18 cellular contexts compared by ENCODE assay signal in the genomic region with DNA sequence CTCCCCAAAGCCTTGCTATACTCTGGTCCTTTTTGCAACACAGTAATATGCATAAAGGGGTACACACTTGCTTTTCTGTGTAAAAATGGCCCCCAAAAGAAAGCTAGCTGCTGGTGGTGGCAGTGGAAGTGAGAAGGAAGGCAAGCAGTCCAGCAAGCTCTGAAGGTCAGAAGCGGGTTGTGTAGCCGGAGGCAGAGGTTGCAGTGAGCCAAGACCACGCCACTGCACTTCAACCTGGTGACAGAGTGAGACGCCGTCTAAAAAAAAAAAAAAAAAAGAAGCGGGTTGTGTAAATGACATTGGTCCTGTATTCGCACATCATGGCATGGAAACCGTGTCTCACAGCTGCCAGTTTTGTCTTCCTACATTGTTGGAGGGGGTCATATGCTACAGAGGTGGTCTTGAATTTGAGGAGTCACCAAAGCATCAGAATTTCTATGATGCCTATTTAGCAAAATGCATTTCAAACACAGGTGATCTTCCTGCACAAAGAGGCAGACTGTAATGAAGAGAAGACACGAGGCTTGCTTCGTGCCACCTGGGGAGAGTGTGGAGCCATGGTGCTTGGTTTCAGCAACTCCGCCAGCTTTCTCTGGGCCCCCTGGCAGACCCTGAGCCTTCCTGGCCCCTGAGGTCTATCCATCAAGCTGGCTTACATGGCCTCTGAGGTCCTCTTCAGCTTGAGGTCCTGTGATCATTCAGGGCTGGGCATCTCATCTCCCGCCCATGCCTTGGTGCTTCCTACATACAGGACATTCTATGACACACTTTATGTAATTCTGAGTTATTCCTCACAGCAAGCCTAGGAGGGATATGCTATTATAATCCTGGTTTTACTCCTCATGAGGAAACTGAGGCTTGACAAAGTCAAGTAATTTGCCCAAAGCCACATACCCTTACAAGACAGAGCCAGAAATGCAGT.
DNase-seq lines count a peak whose midpoint lies in the region; ATAC-seq, FAIRE-seq and TF ChIP-seq lines count a peak whose summit lies in the region.
"Had no signal": no experiment of that assay in that cellular context is flagged by ENCODE, and none has a peak within 500 bp of the region (broad histone marks: within the 10 kb centered on the region; RNA-seq: fewer than 3 reads in every experiment).

No MANE protein-coding gene starts in this region.

- dilution Hi-C loops in keratinocyte (cut with MboI; ENCODE audit: extremely low pct_ligation_motif_present, low sequenced_read_pairs) = no loop called here

- DNase-seq in D341Med (ENCODE audit: low spot score) = peak; percentile 22
- no peak for DNase-seq in HCT116 (ENCODE audit: low read depth, low spot score)
- no peak for DNase-seq in keratinocyte (ENCODE audit: low read depth, low spot score)
- no peak for DNase-seq in NCI-H1436 treated with DMSO at 0.1 percent for 48 hours (lab: John Stamatoyannopoulos, UW)
- no peak for DNase-seq in NCI-H187 treated with DMSO at 0.1 percent for 48 hours (lab: John Stamatoyannopoulos, UW)
- DNase-seq: CD8-positive, alpha-beta T cell; NCI-H1105 treated with DMSO at 0.1 percent for 48 hours; NCI-H1694 treated with DMSO at 0.1 percent for 48 hours; NCI-H2107; NCI-H510A; NCI-H82; OCI-M1 had no signal

- TF ChIP-seq RAD21 in HCT116 (IDR thresholded peaks at IDR 0.05; ENCODE audit: low read depth) = no peak

- no peaks in the 10 kb centered on the region for H3K9me1 ChIP-seq in keratinocyte (ENCODE audit: control insufficient read depth, extremely low read depth, insufficient read depth, low read length)

- H3K4me2 ChIP-seq in HCT116 (ENCODE audit: low read length) (no peak overlapping the region), keratinocyte (ENCODE audit: control insufficient read depth, extremely low read depth, insufficient read depth, low read depth, low read length) (no peak overlapping the region)

- H3K27ac ChIP-seq in HCT116 (ENCODE audit: low read depth, low read length) (no peak overlapping the region), keratinocyte (ENCODE audit: control insufficient read depth, insufficient read depth, low read length) (no peak overlapping the region), neutrophil (peak overlapping the region; percentile 58)
- H3K27ac ChIP-seq: BLaER1 treated with 17β-estradiol and CSF1 and Interleukin-3, amounts not matched to agents 10 nM and 100 nM had no signal

- H3K9me3 ChIP-seq in HCT116 (ENCODE audit: control insufficient read depth in 1 of 2, insufficient read depth in 1 of 2, low read depth in 1 of 2, low read length in 2 of 2) = no peaks in the 10 kb centered on the region
- peaks cover 2% of the 10 kb centered on the region for H3K9me3 ChIP-seq in keratinocyte (ENCODE audit: control insufficient read depth, low read depth, low read length)
- no peaks in the 10 kb centered on the region for H3K9me3 ChIP-seq in neutrophil
- H3K9me3 ChIP-seq: BLaER1 treated with 17β-estradiol and CSF1 and Interleukin-3, amounts not matched to agents 10 nM and 100 nM had no signal

- H3K27me3 ChIP-seq in HCT116 (ENCODE audit: insufficient read depth, low read length) (no peaks in the 10 kb centered on the region; the same call in 1 of the 2 replicates), keratinocyte (ENCODE audit: control insufficient read depth, extremely low read depth, insufficient read depth, low read length) (no peaks in the 10 kb centered on the region), neutrophil (no peaks in the 10 kb centered on the region)
- H3K27me3 ChIP-seq: BLaER1 treated with 17β-estradiol and CSF1 and Interleukin-3, amounts not matched to agents 10 nM and 100 nM had no signal

- CTCF ChIA-PET in HCT116 (lab: Charles Lee) = no interaction called here

- FAIRE-seq in keratinocyte (lab: Jason Lieb, UNC) = no peak
- FAIRE-seq: D721Med, GM12892, H54 had no signal

- H2AFZ ChIP-seq in HCT116 (ENCODE audit: low read depth, low read length, poor library complexity, severe bottlenecking) (no peak overlapping the region), keratinocyte (ENCODE audit: control insufficient read depth, low read length) (no peak overlapping the region)

- RAD21 ChIA-PET in HCT116 (lab: Charles Lee; ENCODE audit: low non-redundant PET in 1 of 2, low total read pairs in 2 of 2, uncharacterized antibody in 2 of 2, unreplicated experiment in 2 of 2) = no interaction called here

- intact Hi-C loops in HCT116 (cut with micrococcal nuclease) = no loop called here

- H3K36me3 ChIP-seq in HCT116 (ENCODE audit: control insufficient read depth in 1 of 2, insufficient read depth in 2 of 2, low read length in 2 of 2) (no peaks in the 10 kb centered on the region), keratinocyte (ENCODE audit: control insufficient read depth in 2 of 2, extremely low read depth in 1 of 2, insufficient read depth in 2 of 2, low read length in 2 of 2) (no peaks in the 10 kb centered on the region), neutrophil (no peaks in the 10 kb centered on the region)
- H3K36me3 ChIP-seq: BLaER1 treated with 17β-estradiol and CSF1 and Interleukin-3, amounts not matched to agents 10 nM and 100 nM had no signal

- H3K4me3 ChIP-seq in HCT116 (replicated peaks in 1 of 2; ENCODE audit: low read depth in 1 of 2, low read length in 2 of 2) (no peak overlapping the region), keratinocyte (ENCODE audit: control insufficient read depth in 2 of 3, extremely low read depth in 1 of 3, insufficient read depth in 2 of 3, low read depth in 1 of 3, low read length in 3 of 3) (no peak overlapping the region), neutrophil (ENCODE audit: low read depth in 1 of 2, low read length in 1 of 2) (no peak overlapping the region)
- H3K4me3 ChIP-seq: BLaER1 treated with 17β-estradiol and CSF1 and Interleukin-3, amounts not matched to agents 10 nM and 100 nM had no signal

- POLR2A ChIA-PET in HCT116 (lab: Charles Lee) = no interaction called here

- ATAC-seq in HCT116 = 0 out of 2 replicates have a peak, but pooled peaks have one; percentile 14
- ATAC-seq in GM21717 (IDR thresholded peaks at IDR 0.05; ENCODE audit: unreplicated experiment) = no peak
- ATAC-seq: CD8-positive, alpha-beta T cell had no signal

- H3K4me1 ChIP-seq in HCT116 (ENCODE audit: control insufficient read depth in 1 of 2, insufficient read depth in 2 of 2, low read length in 2 of 2) (peaks cover 0 to 14% of the 10 kb centered on the region in 2 experiments; a peak in 3 of 4 replicates), keratinocyte (ENCODE audit: control insufficient read depth, extremely low read depth, insufficient read depth, low read length) (peaks cover 31% of the 10 kb centered on the region), neutrophil (ENCODE audit: control insufficient read depth in 1 of 2, insufficient read depth in 1 of 2, low read depth in 1 of 2, low read length in 1 of 2) (peaks cover 51 to 54% of the 10 kb centered on the region in 2 experiments)

- H3K79me2 ChIP-seq in HCT116 (ENCODE audit: insufficient read depth, low read length) (no peaks in the 10 kb centered on the region), keratinocyte (ENCODE audit: control insufficient read depth, insufficient read depth, low read length) (no peaks in the 10 kb centered on the region)

- no peak overlapping the region for H3K9ac ChIP-seq in HCT116 (ENCODE audit: low read length)
- H3K9ac ChIP-seq in keratinocyte (ENCODE audit: control insufficient read depth, extremely low read depth, insufficient read depth, low read length) = peak overlapping the region; percentile 20
- H3K9ac ChIP-seq: BLaER1 treated with 17β-estradiol and CSF1 and Interleukin-3, amounts not matched to agents 10 nM and 100 nM had no signal

- H3K9me2 ChIP-seq in HCT116 (ENCODE audit: insufficient read depth) = no peaks in the 10 kb centered on the region

- TF ChIP-seq CTCF in HCT116 (IDR thresholded peaks at IDR 0.05 in 2 of 3, conservative IDR thresholded peaks at IDR 0.05 in 1 of 3; ENCODE audit: borderline replicate concordance in 1 of 3, insufficient read depth in 1 of 3, low read depth in 2 of 3, low read length in 2 of 3) = no peak
- no peak for TF ChIP-seq CTCF in keratinocyte (optimal IDR thresholded peaks at IDR 0.05 in 1 of 3, IDR thresholded peaks at IDR 0.05 in 1 of 3, conservative IDR thresholded peaks at IDR 0.05 in 1 of 3; ENCODE audit: extremely low read depth in 1 of 3, insufficient read depth in 2 of 3, low read length in 3 of 3)
- TF ChIP-seq CTCF in neutrophil (IDR thresholded peaks at IDR 0.05) = no peak

- H4K20me1 ChIP-seq in HCT116 (ENCODE audit: insufficient read depth) (no peaks in the 10 kb centered on the region), keratinocyte (ENCODE audit: control insufficient read depth, extremely low read depth, insufficient read depth, low read length) (no peaks in the 10 kb centered on the region)
- H4K20me1 ChIP-seq: BLaER1 treated with 17β-estradiol and CSF1 and Interleukin-3, amounts not matched to agents 10 nM and 100 nM had no signal

- TF ChIP-seq POLR2A in HCT116 (IDR thresholded peaks at IDR 0.05; ENCODE audit: borderline replicate concordance, extremely low read depth, insufficient read depth, insufficient read length) = no peak

- BruUV-seq in HCT116 (replicated peaks; lab: Mats Ljungman, UMichigan) = no TSS peak

TF ChIP-seq in HCT116, 20 proteins besides CTCF, POLR2A, EP300 and RAD21:
- TF ChIP-seq EZH2 (IDR thresholded peaks at IDR 0.05) = no peak
- TF ChIP-seq FOSL1 (IDR thresholded peaks at IDR 0.05; ENCODE audit: low read depth) = no peak
- TF ChIP-seq SRF (IDR thresholded peaks at IDR 0.05; ENCODE audit: low read depth) = no peak
- no peak for TF ChIP-seq CEBPB (IDR thresholded peaks at IDR 0.05; ENCODE audit: low read depth)
- no peak for TF ChIP-seq EZH2phosphoT487 (IDR thresholded peaks at IDR 0.05; ENCODE audit: borderline replicate concordance)
- no peak for TF ChIP-seq JUND (IDR thresholded peaks at IDR 0.05)
- TF ChIP-seq, protein P1, sequence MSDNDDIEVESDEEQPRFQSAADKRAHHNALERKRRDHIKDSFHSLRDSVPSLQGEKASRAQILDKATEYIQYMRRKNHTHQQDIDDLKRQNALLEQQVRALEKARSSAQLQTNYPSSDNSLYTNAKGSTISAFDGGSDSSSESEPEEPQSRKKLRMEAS (IDR thresholded peaks at IDR 0.05) = no peak
- no peak for TF ChIP-seq TCF7L2 (IDR thresholded peaks at IDR 0.05; ENCODE audit: borderline replicate concordance, extremely low read depth, insufficient read depth, insufficient read length)
- TF ChIP-seq ZFX (IDR thresholded peaks at IDR 0.05) = no peak
- no peak for TF ChIP-seq SP1 (IDR thresholded peaks at IDR 0.05; ENCODE audit: low read depth)
- TF ChIP-seq, protein P2, sequence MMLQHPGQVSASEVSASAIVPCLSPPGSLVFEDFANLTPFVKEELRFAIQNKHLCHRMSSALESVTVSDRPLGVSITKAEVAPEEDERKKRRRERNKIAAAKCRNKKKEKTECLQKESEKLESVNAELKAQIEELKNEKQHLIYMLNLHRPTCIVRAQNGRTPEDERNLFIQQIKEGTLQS (IDR thresholded peaks at IDR 0.05) = no peak
